In genomic region chr3:32078864-32079263, GRCh38 we compare ENCODE assay signal across 22 cellular contexts.
"Had no signal": no experiment of that assay in that cellular context is flagged by ENCODE, and none has a peak within 500 bp of the region (broad histone marks: within the 10 kb centered on the region; RNA-seq: fewer than 3 reads in every experiment).

No MANE protein-coding gene starts in this region.

- H3K27ac ChIP-seq: esophagus muscularis mucosa, foreskin keratinocyte had no signal

- ATAC-seq: foreskin keratinocyte; gastrocnemius medialis; heart right ventricle; left cardiac atrium; left lung; left ventricle myocardium superior; naive thymus-derived CD4-positive, alpha-beta T cell had no signal

- FAIRE-seq: endothelial cell of umbilical vein, islet of Langerhans, keratinocyte had no signal

- H3K4me3 Mint-ChIP-seq: dendritic cell treated with granulocyte-macrophage colony-stimulating factor and Interleukin-4, amounts not matched to agents 40 ng/mL and 50 ng/mL, for 4 days; memory B cell; naive thymus-derived CD4-positive, alpha-beta T cell had no signal

- H3K36me3 ChIP-seq: colonic mucosa, esophagus muscularis mucosa, gastrocnemius medialis, heart right ventricle, left lung had no signal

- H3K27me3 Mint-ChIP-seq: dendritic cell treated with granulocyte-macrophage colony-stimulating factor and Interleukin-4, amounts not matched to agents 40 ng/mL and 50 ng/mL, for 4 days; memory B cell had no signal

- H3K9me3 ChIP-seq: colonic mucosa, esophagus muscularis mucosa, gastrocnemius medialis, heart right ventricle, left lung had no signal

- H3K4me1 Mint-ChIP-seq: naive thymus-derived CD4-positive, alpha-beta T cell had no signal

- H3K27me3 ChIP-seq: colonic mucosa, esophagus muscularis mucosa, gastrocnemius medialis, heart right ventricle, left lung had no signal

- H3K4me1 ChIP-seq: colonic mucosa, foreskin keratinocyte had no signal

- DNase-seq: colonic mucosa; cortex of kidney; effector memory CD4-positive, alpha-beta T cell; foreskin keratinocyte; gastrocnemius medialis; glutamatergic neuron; heart right ventricle; hippocampal formation; left cardiac atrium; left lung; left ventricle myocardium superior; mammary epithelial cell; mesendoderm; midbrain; naive thymus-derived CD4-positive, alpha-beta T cell had no signal

- H3K27ac Mint-ChIP-seq: dendritic cell treated with granulocyte-macrophage colony-stimulating factor and Interleukin-4, amounts not matched to agents 40 ng/mL and 50 ng/mL, for 4 days; memory B cell; naive thymus-derived CD4-positive, alpha-beta T cell had no signal

- H3K4me3 ChIP-seq: colonic mucosa, esophagus muscularis mucosa, gastrocnemius medialis, heart right ventricle, left lung, lung had no signal
